8 cellular contexts compared by ENCODE assay signal in genomic region chr14:81990312-81990761, GRCh38.
DNase-seq lines count a peak whose midpoint lies in the region; ATAC-seq and TF ChIP-seq lines count a peak whose summit lies in the region.

No MANE protein-coding gene starts in this region.

- no peak overlapping the region for H3K4me3 Mint-ChIP-seq in activated T-cell treated with anti-CD3 and anti-CD28 coated beads, Interleukin-2, amount 50 U/mL, for 72 hours
- H3K4me3 Mint-ChIP-seq in glutamatergic neuron (ENCODE audit: unreplicated experiment) = no peak overlapping the region

- DNase-seq in AG08396 (ENCODE audit: low spot score) (peak; percentile 28), NCI-H345 (lab: John Stamatoyannopoulos, UW) (peak; percentile 43), glutamatergic neuron (peak; percentile 41), retina (peak; percentile 76), NCI-H2029 (lab: John Stamatoyannopoulos, UW) (no peak)
- peak; percentile 22 to 43 for DNase-seq in activated T-cell treated with anti-CD3 and anti-CD28 coated beads, Interleukin-2, amount 50 U/mL, for 72 hours

- H3K27me3 Mint-ChIP-seq in activated T-cell treated with anti-CD3 and anti-CD28 coated beads, Interleukin-2, amount 50 U/mL, for 72 hours (ENCODE audit: low read depth) = peaks cover 5% of the 10 kb centered on the region
- no peaks in the 10 kb centered on the region for H3K27me3 Mint-ChIP-seq in glutamatergic neuron (ENCODE audit: unreplicated experiment)

- no peaks in the 10 kb centered on the region for H3K9me3 Mint-ChIP-seq in activated T-cell treated with anti-CD3 and anti-CD28 coated beads, Interleukin-2, amount 50 U/mL, for 72 hours
- no peaks in the 10 kb centered on the region for H3K9me3 Mint-ChIP-seq in glutamatergic neuron (ENCODE audit: unreplicated experiment)

- H3K27ac Mint-ChIP-seq in activated T-cell treated with anti-CD3 and anti-CD28 coated beads, Interleukin-2, amount 50 U/mL, for 72 hours = no peak overlapping the region
- peak overlapping the region; percentile 63 for H3K27ac Mint-ChIP-seq in glutamatergic neuron (ENCODE audit: unreplicated experiment)

- H3K36me3 Mint-ChIP-seq in activated T-cell treated with anti-CD3 and anti-CD28 coated beads, Interleukin-2, amount 50 U/mL, for 72 hours (ENCODE audit: insufficient read depth in 2 of 2) = no peaks in the 10 kb centered on the region
- peaks cover 4% of the 10 kb centered on the region for H3K36me3 Mint-ChIP-seq in glutamatergic neuron (ENCODE audit: unreplicated experiment)

- H3K4me1 Mint-ChIP-seq in activated T-cell treated with anti-CD3 and anti-CD28 coated beads, Interleukin-2, amount 50 U/mL, for 72 hours (ENCODE audit: low read depth) = no peaks in the 10 kb centered on the region
- no peaks in the 10 kb centered on the region for H3K4me1 Mint-ChIP-seq in glutamatergic neuron (ENCODE audit: low read depth, unreplicated experiment)

- TF ChIP-seq CTCF in GM12872 (IDR thresholded peaks at IDR 0.05; ENCODE audit: insufficient read depth, low read depth, low read length) (peak; percentile 82), glutamatergic neuron (IDR thresholded peaks at IDR 0.05; ENCODE audit: partially characterized antibody, unreplicated experiment) (peak; percentile 93)

- peak; percentile 63 for ATAC-seq in HG02938 (IDR thresholded peaks at IDR 0.05; ENCODE audit: unreplicated experiment)
- no peak for ATAC-seq in activated T-cell treated with anti-CD3 and anti-CD28 coated beads, Interleukin-2, amount 50 U/mL, for 72 hours (replicated peaks in 1 of 2)
